ENCODE assay signal across 19 cellular contexts in genomic region chr3:11475324-11475723, GRCh38.
"Had no signal": no experiment of that assay in that cellular context is flagged by ENCODE, and none has a peak within 500 bp of the region (broad histone marks: within the 10 kb centered on the region; RNA-seq: fewer than 3 reads in every experiment).

No MANE protein-coding gene starts in this region.

- H3K27ac ChIP-seq: esophagus squamous epithelium, gastroesophageal sphincter, left ventricle myocardium inferior, neutrophil, psoas muscle, right lobe of liver, tibial artery, upper lobe of right lung, vagina had no signal

- H3K27me3 Mint-ChIP-seq: natural killer cell treated with Interleukin-12 subunit alpha and Interleukin-12 subunit beta and Interleukin-15 and Interleukin-18, amount 100 ng/mL, for 72 hours; stimulated activated memory B cell treated with anti-CD40 and anti-IgM and Interleukin-4, amounts not matched to agents 10 μg/mL and 1 μg/mL and 100 μg/mL, for 72 hours; stimulated activated naive CD8-positive, alpha-beta T cell treated with anti-CD3 and anti-CD28 coated beads, Interleukin-15, Interleukin-2, amounts not matched to agents 100 ng/mL and 50 ng/mL, for 24 hours had no signal

- H3K27ac Mint-ChIP-seq: natural killer cell treated with Interleukin-12 subunit alpha and Interleukin-12 subunit beta and Interleukin-15 and Interleukin-18, amount 100 ng/mL, for 72 hours; stimulated activated memory B cell treated with anti-CD40 and anti-IgM and Interleukin-4, amounts not matched to agents 10 μg/mL and 1 μg/mL and 100 μg/mL, for 72 hours; stimulated activated naive CD8-positive, alpha-beta T cell treated with anti-CD3 and anti-CD28 coated beads, Interleukin-15, Interleukin-2, amounts not matched to agents 100 ng/mL and 50 ng/mL, for 24 hours had no signal

- H3K4me1 Mint-ChIP-seq: stimulated activated memory B cell treated with anti-CD40 and anti-IgM and Interleukin-4, amounts not matched to agents 10 μg/mL and 1 μg/mL and 100 μg/mL, for 72 hours had no signal

- H3K4me1 ChIP-seq: right lobe of liver had no signal

- H3K9me3 Mint-ChIP-seq: natural killer cell treated with Interleukin-12 subunit alpha and Interleukin-12 subunit beta and Interleukin-15 and Interleukin-18, amount 100 ng/mL, for 72 hours; stimulated activated memory B cell treated with anti-CD40 and anti-IgM and Interleukin-4, amounts not matched to agents 10 μg/mL and 1 μg/mL and 100 μg/mL, for 72 hours; stimulated activated naive CD8-positive, alpha-beta T cell treated with anti-CD3 and anti-CD28 coated beads, Interleukin-15, Interleukin-2, amounts not matched to agents 100 ng/mL and 50 ng/mL, for 24 hours had no signal

- H3K36me3 ChIP-seq: esophagus squamous epithelium, gastroesophageal sphincter, left ventricle myocardium inferior, right lobe of liver, tibial artery, upper lobe of right lung, vagina had no signal

- ATAC-seq: gastroesophageal sphincter; left cardiac atrium; natural killer cell treated with Interleukin-12 subunit alpha and Interleukin-12 subunit beta and Interleukin-15 and Interleukin-18, amount 100 ng/mL, for 72 hours; psoas muscle; right lobe of liver; stimulated activated memory B cell treated with anti-CD40 and anti-IgM and Interleukin-4, amounts not matched to agents 10 μg/mL and 1 μg/mL and 100 μg/mL, for 72 hours; upper lobe of right lung had no signal

- DNase-seq: effector memory CD4-positive, alpha-beta T cell; esophagus squamous epithelium; foreskin fibroblast; kidney; left cardiac atrium; left ventricle myocardium inferior; midbrain; psoas muscle; right lobe of liver; stimulated activated CD4-positive, alpha-beta T cell treated with anti-CD3 and anti-CD28 coated beads, Interleukin-4, amount 100 ng/mL, for 1 hour; tibial artery; upper lobe of right lung had no signal

- H3K4me3 ChIP-seq: esophagus squamous epithelium, gastroesophageal sphincter, left ventricle myocardium inferior, lung, psoas muscle, right lobe of liver, tibial artery, upper lobe of right lung, vagina had no signal

- H3K36me3 Mint-ChIP-seq: natural killer cell treated with Interleukin-12 subunit alpha and Interleukin-12 subunit beta and Interleukin-15 and Interleukin-18, amount 100 ng/mL, for 72 hours; stimulated activated memory B cell treated with anti-CD40 and anti-IgM and Interleukin-4, amounts not matched to agents 10 μg/mL and 1 μg/mL and 100 μg/mL, for 72 hours had no signal

- H3K4me3 Mint-ChIP-seq: natural killer cell treated with Interleukin-12 subunit alpha and Interleukin-12 subunit beta and Interleukin-15 and Interleukin-18, amount 100 ng/mL, for 72 hours; stimulated activated memory B cell treated with anti-CD40 and anti-IgM and Interleukin-4, amounts not matched to agents 10 μg/mL and 1 μg/mL and 100 μg/mL, for 72 hours; stimulated activated naive CD8-positive, alpha-beta T cell treated with anti-CD3 and anti-CD28 coated beads, Interleukin-15, Interleukin-2, amounts not matched to agents 100 ng/mL and 50 ng/mL, for 24 hours had no signal

- H3K27me3 ChIP-seq: esophagus squamous epithelium, gastroesophageal sphincter, neutrophil, right lobe of liver, tibial artery, upper lobe of right lung, vagina had no signal

- H3K9me3 ChIP-seq: esophagus squamous epithelium, gastroesophageal sphincter, left ventricle myocardium inferior, neutrophil, psoas muscle, right lobe of liver, tibial artery, upper lobe of right lung, vagina had no signal
